Comparison of ENCODE assay signal across 24 cellular contexts in genomic region chr18:48580066-48580465, GRCh38.
"Had no signal": no experiment of that assay in that cellular context is flagged by ENCODE, and none has a peak within 500 bp of the region (broad histone marks: within the 10 kb centered on the region; RNA-seq: fewer than 3 reads in every experiment).

No MANE protein-coding gene starts in this region.

- H3K27me3 ChIP-seq: neutrophil, sigmoid colon, suprapubic skin, thyroid gland, vagina had no signal

- DNase-seq: dermis blood vessel endothelial cell; effector memory CD8-positive, alpha-beta T cell; erythroblast; left ventricle myocardium superior; mucosa of descending colon; naive B cell; sigmoid colon; stimulated activated CD4-positive, alpha-beta T cell treated with anti-CD3 and anti-CD28 coated beads, Interleukin-4, amount 100 ng/mL, for 4 hours; stimulated activated naive CD8-positive, alpha-beta T cell treated with anti-CD3 and anti-CD28 coated beads, Interleukin-15, Interleukin-2, amounts not matched to agents 100 U/mL and 50 U/mL, for 24 hours; thyroid gland had no signal

- H3K9me3 Mint-ChIP-seq: effector memory CD8-positive, alpha-beta T cell had no signal

- H3K4me3 ChIP-seq: lung, mucosa of descending colon, sigmoid colon, suprapubic skin, thyroid gland, vagina had no signal

- H3K27ac ChIP-seq: neutrophil, parathyroid adenoma, sigmoid colon, suprapubic skin, thyroid gland, vagina had no signal

- H3K36me3 ChIP-seq: neutrophil, sigmoid colon, suprapubic skin, thyroid gland, vagina had no signal

- H3K9ac ChIP-seq: parathyroid adenoma had no signal

- H2AFZ ChIP-seq: parathyroid adenoma had no signal

- FAIRE-seq: endometrium, frontal cortex had no signal

- H3K27me3 Mint-ChIP-seq: memory B cell; naive B cell; natural killer cell treated with Interleukin-12 subunit alpha and Interleukin-12 subunit beta and Interleukin-15 and Interleukin-18, amount 100 ng/mL, for 72 hours; progenitor cell of endocrine pancreas; stimulated activated memory B cell treated with anti-CD40 and anti-IgM and Interleukin-4, amounts not matched to agents 10 μg/mL and 1 μg/mL and 100 μg/mL, for 72 hours had no signal

- H3K36me3 Mint-ChIP-seq: naive B cell had no signal

- H3K4me3 Mint-ChIP-seq: central memory CD8-positive, alpha-beta T cell; effector memory CD8-positive, alpha-beta T cell; memory B cell; mesothelial cell of epicardium; naive B cell; natural killer cell treated with Interleukin-12 subunit alpha and Interleukin-12 subunit beta and Interleukin-15 and Interleukin-18, amount 100 ng/mL, for 72 hours; neural crest cell; stimulated activated memory B cell treated with anti-CD40 and anti-IgM and Interleukin-4, amounts not matched to agents 10 μg/mL and 1 μg/mL and 100 μg/mL, for 72 hours had no signal

- H3K27ac Mint-ChIP-seq: effector memory CD8-positive, alpha-beta T cell; memory B cell; mesothelial cell of epicardium; naive B cell; natural killer cell treated with Interleukin-12 subunit alpha and Interleukin-12 subunit beta and Interleukin-15 and Interleukin-18, amount 100 ng/mL, for 72 hours; progenitor cell of endocrine pancreas; stimulated activated memory B cell treated with anti-CD40 and anti-IgM and Interleukin-4, amounts not matched to agents 10 μg/mL and 1 μg/mL and 100 μg/mL, for 72 hours had no signal

- H3K4me1 ChIP-seq: parathyroid adenoma had no signal

- H3K9me3 ChIP-seq: mucosa of descending colon, neutrophil, sigmoid colon, suprapubic skin, thyroid gland, vagina had no signal

- H3K4me1 Mint-ChIP-seq: central memory CD8-positive, alpha-beta T cell; memory B cell; naive B cell; stimulated activated memory B cell treated with anti-CD40 and anti-IgM and Interleukin-4, amounts not matched to agents 10 μg/mL and 1 μg/mL and 100 μg/mL, for 72 hours had no signal

- ATAC-seq: effector memory CD8-positive, alpha-beta T cell; left ventricle myocardium superior; mucosa of descending colon; natural killer cell treated with Interleukin-12 subunit alpha and Interleukin-12 subunit beta and Interleukin-15 and Interleukin-18, amount 100 ng/mL, for 72 hours; stimulated activated memory B cell treated with anti-CD40 and anti-IgM and Interleukin-4, amounts not matched to agents 10 μg/mL and 1 μg/mL and 100 μg/mL, for 72 hours; stimulated activated naive CD8-positive, alpha-beta T cell treated with anti-CD3 and anti-CD28 coated beads, Interleukin-15, Interleukin-2, amounts not matched to agents 100 U/mL and 50 U/mL, for 24 hours had no signal
